Comparison of ENCODE assay signal across 14 cellular contexts in the genomic region with DNA sequence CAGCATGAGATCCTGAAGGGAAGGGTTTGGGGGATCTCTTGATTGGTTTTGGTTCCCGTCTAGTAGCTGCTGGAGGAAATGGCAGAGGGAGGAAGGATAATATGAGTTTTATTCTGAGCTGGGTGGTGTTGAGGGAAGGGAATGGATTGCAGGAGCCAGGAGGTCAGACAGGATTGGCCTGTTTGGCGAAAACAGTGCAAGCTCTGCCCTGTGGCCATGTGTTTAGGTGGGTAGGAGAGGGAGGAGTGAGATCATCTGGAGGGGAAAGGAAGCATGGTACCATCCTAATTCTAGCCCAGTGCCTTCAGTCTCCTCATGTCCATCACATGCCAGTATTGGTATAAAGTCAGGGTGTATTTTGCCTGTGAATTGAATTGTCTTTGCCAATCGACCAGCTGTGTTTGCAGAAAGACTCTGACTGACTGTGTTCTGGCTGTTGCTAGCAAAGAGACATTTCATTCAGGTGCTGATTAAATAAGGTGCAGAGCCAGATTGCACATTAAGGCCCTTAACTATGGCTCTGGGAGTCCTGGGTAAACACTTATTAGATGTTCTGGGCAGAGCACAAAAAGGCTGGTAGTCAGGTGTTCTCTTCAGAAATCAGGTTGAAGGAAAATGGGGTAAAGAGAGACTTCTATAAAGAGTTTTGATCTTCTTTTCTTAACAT. TPM values are rescaled to one million over a fixed set of nuclear protein-coding genes. Genes with fewer than 3 reads are reported as not detected.
DNase-seq lines count a peak whose midpoint lies in the region; ATAC-seq and TF ChIP-seq lines count a peak whose summit lies in the region.
"Had no signal": no experiment of that assay in that cellular context is flagged by ENCODE, and none has a peak within 500 bp of the region (broad histone marks: within the 10 kb centered on the region; RNA-seq: fewer than 3 reads in every experiment).

No MANE protein-coding gene starts in this region.

- H3K9me3 Mint-ChIP-seq in memory B cell = no peaks in the 10 kb centered on the region

- H3K4me1 ChIP-seq in effector memory CD4-positive, alpha-beta T cell (ENCODE audit: control insufficient read depth, insufficient read depth, low read length, poor library complexity, severe bottlenecking) = no peaks in the 10 kb centered on the region
- no peaks in the 10 kb centered on the region for H3K4me1 ChIP-seq in colonic mucosa

- no peaks in the 10 kb centered on the region for H3K9me3 ChIP-seq in effector memory CD4-positive, alpha-beta T cell (ENCODE audit: control insufficient read depth, low read length)
- H3K9me3 ChIP-seq in colonic mucosa = no peaks in the 10 kb centered on the region
- H3K9me3 ChIP-seq: suprapubic skin had no signal

- DNase-seq in DMS153 (lab: John Stamatoyannopoulos, UW) (peak; percentile 91), NCI-H1436 treated with DMSO at 0.1 percent for 48 hours (lab: John Stamatoyannopoulos, UW) (peak; percentile 92), NCI-H748 treated with DMSO at 0.1 percent for 48 hours (lab: John Stamatoyannopoulos, UW) (peak; percentile 88), memory B cell (ENCODE audit: low spot score in 2 of 2) (no peak), KBM-7 (no peak), colonic mucosa (no peak), ACHN (no peak)
- DNase-seq in effector memory CD4-positive, alpha-beta T cell = no peak
- DNase-seq: activated effector memory CD4-positive, alpha-beta T cell treated with anti-CD3 and anti-CD28 coated beads, Interleukin-2, amount 50 U/mL, for 16 hours; DMS 273 treated with DMSO at 0.1 percent for 48 hours; effector CD8-positive, alpha-beta T cell; NCI-H82; stimulated activated CD4-positive, alpha-beta T cell treated with anti-CD3 and anti-CD28 coated beads, Interleukin-15, amount 100 ng/mL, for 24 hours had no signal

- ATAC-seq in memory B cell (ENCODE audit: low read depth) = no peak

- peak overlapping the region; percentile 6 for H3K27ac Mint-ChIP-seq in memory B cell

- no peak overlapping the region for H3K27ac ChIP-seq in effector memory CD4-positive, alpha-beta T cell (ENCODE audit: insufficient read depth, low read length, poor library complexity, severe bottlenecking)
- H3K27ac ChIP-seq in colonic mucosa = no peak overlapping the region
- H3K27ac ChIP-seq: suprapubic skin had no signal

- no peak overlapping the region for H3K9ac ChIP-seq in colonic mucosa (ENCODE audit: low read depth in 2 of 2, low read length in 2 of 2)

- H3K4me3 ChIP-seq in effector memory CD4-positive, alpha-beta T cell (ENCODE audit: insufficient read depth, low read depth, low read length, poor library complexity, severe bottlenecking) = no peak overlapping the region
- H3K4me3 ChIP-seq in colonic mucosa = no peak overlapping the region
- H3K4me3 ChIP-seq: suprapubic skin had no signal

- no peaks in the 10 kb centered on the region for H3K36me3 ChIP-seq in effector memory CD4-positive, alpha-beta T cell (ENCODE audit: control insufficient read depth, insufficient read depth, low read length)
- H3K36me3 ChIP-seq in colonic mucosa = no peaks in the 10 kb centered on the region
- H3K36me3 ChIP-seq: suprapubic skin had no signal

- TF ChIP-seq CTCF in colonic mucosa (IDR thresholded peaks at IDR 0.05) = no peak

- H3K4me1 Mint-ChIP-seq in memory B cell = peaks cover 28% of the 10 kb centered on the region

- H3K27me3 Mint-ChIP-seq in memory B cell = no peaks in the 10 kb centered on the region

- H3K4me3 Mint-ChIP-seq in memory B cell = no peak overlapping the region

- in situ Hi-C loops in KBM-7 (cut with MboI; ENCODE audit: low pct_unique_long_range_greater_than_20kb, low sequenced_read_pairs) = no loop called here
- in situ Hi-C loops in ACHN (cut with HindIII; ENCODE audit: low pct_ligation_motif_present, low pct_unique_long_range_greater_than_20kb, low sequenced_read_pairs) = no loop called here

- no peaks in the 10 kb centered on the region for H3K27me3 ChIP-seq in effector memory CD4-positive, alpha-beta T cell (replicated peaks; ENCODE audit: control insufficient read depth, insufficient read depth, low read length, poor library complexity, severe bottlenecking)
- H3K27me3 ChIP-seq in colonic mucosa = no peaks in the 10 kb centered on the region
- H3K27me3 ChIP-seq: suprapubic skin had no signal

- intact Hi-C loops in colonic mucosa (cut with DNase I) = no loop called here

- H3K36me3 Mint-ChIP-seq in memory B cell = peaks cover 16% of the 10 kb centered on the region

RNA-seq across cellular contexts. Expression of a gene that starts 10.0 kb away (rescaled TPM):
- total RNA-seq in colonic mucosa = 10 to 100 TPM; 57.3 to 73.1 TPM

Comparison
In these comparisons a context has a peak if more than half of its experiments do, and no peak if none do; other contexts are left out.
1. DNase-seq: peak in DMS153 (single experiment), NCI-H1436 treated with DMSO at 0.1 percent for 48 hours (single experiment) and NCI-H748 treated with DMSO at 0.1 percent for 48 hours (single experiment); none in memory B cell (0 of 2), effector memory CD4-positive, alpha-beta T cell (0 of 3), KBM-7 (single experiment), colonic mucosa (single experiment) and ACHN (single experiment).